11 cellular contexts compared by ENCODE assay signal in the genomic region with DNA sequence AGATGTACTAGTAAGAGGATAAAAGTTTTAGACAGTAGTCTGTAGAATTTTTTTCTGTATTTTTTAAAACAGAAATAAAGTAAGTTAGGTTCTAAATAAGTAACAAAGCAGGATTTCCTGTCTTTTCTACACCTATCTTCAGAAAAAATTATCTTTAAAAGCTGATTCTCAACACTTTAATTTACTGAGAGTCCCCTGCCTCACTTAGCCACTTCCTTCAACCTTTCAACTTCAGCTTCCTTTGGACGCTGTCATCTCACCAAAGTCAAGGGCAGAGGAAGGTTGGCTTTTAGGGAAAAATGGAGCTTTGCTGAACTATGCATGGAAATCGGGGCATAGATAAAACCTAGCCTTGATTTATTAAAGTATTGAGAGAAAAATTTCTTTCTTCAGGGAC. TPM values are rescaled to one million over a fixed set of nuclear protein-coding genes. Genes with fewer than 3 reads are reported as not detected.
DNase-seq lines count a peak whose midpoint lies in the region.
"Had no signal": no experiment of that assay in that cellular context is flagged by ENCODE, and none has a peak within 500 bp of the region (broad histone marks: within the 10 kb centered on the region; RNA-seq: fewer than 3 reads in every experiment).

No MANE protein-coding gene starts in this region.

- no peak overlapping the region for H3K23ac ChIP-seq in trophoblast cell (ENCODE audit: low read length)

- H4K12ac ChIP-seq in trophoblast cell (ENCODE audit: low read depth, low read length), result no peak overlapping the region

- no peak overlapping the region for H3K18ac ChIP-seq in trophoblast cell (ENCODE audit: low read length)

- H3K9me3 ChIP-seq in SJSA1 (replicated peaks), result no peaks in the 10 kb centered on the region
- no peaks in the 10 kb centered on the region for H3K9me3 ChIP-seq in trophoblast cell (ENCODE audit: insufficient read depth, low read depth, low read length)

- H3K4me3 ChIP-seq in SJSA1, result no peak overlapping the region
- no peak overlapping the region for H3K4me3 ChIP-seq in trophoblast cell (ENCODE audit: low read depth, low read length)

- no peak overlapping the region for H2AK5ac ChIP-seq in trophoblast cell (ENCODE audit: low read length)

- H3K4me1 ChIP-seq in SJSA1 (replicated peaks), result peaks cover 48% of the 10 kb centered on the region
- H3K4me1 ChIP-seq in trophoblast cell (ENCODE audit: control insufficient read depth in 1 of 2, insufficient read depth in 2 of 2, low read length in 2 of 2), result peaks cover 2 to 6% of the 10 kb centered on the region in 2 experiments

- peak overlapping the region; percentile 52 for H3K4ac ChIP-seq in trophoblast cell (ENCODE audit: low read depth, low read length)

- H4K8ac ChIP-seq in trophoblast cell (ENCODE audit: low read depth, low read length), result no peak overlapping the region

- H3K4me2 ChIP-seq in trophoblast cell (ENCODE audit: low read length), result no peak overlapping the region

- WGBS in trophoblast cell (ENCODE audit: extremely low coverage, insufficient coverage, insufficient read length), result no CpG with 5 or more reads among the region's 2 CpGs

- H3K79me2 ChIP-seq in trophoblast cell (ENCODE audit: control insufficient read depth, insufficient read depth, low read length, poor library complexity), result peaks cover 11% of the 10 kb centered on the region

- H2BK5ac ChIP-seq in trophoblast cell (ENCODE audit: low read depth, low read length, poor library complexity), result no peak overlapping the region

- H2AFZ ChIP-seq in trophoblast cell (ENCODE audit: insufficient read depth, low read length, poor library complexity), result no peak overlapping the region

- peaks cover 4% of the 10 kb centered on the region for H3K79me1 ChIP-seq in trophoblast cell (ENCODE audit: low read length)

- H3K27ac ChIP-seq in SJSA1, result peak overlapping the region; percentile 67
- peak overlapping the region; percentile 33 for H3K27ac ChIP-seq in trophoblast cell (ENCODE audit: low read depth, low read length)

- no peak overlapping the region for H2BK120ac ChIP-seq in trophoblast cell (ENCODE audit: insufficient read depth, low read length, poor library complexity)

- H3K14ac ChIP-seq in trophoblast cell (ENCODE audit: low read length), result no peak overlapping the region

- peak overlapping the region; percentile 61 for H4K91ac ChIP-seq in trophoblast cell (ENCODE audit: low read depth, low read length)

- no peaks in the 10 kb centered on the region for H3K27me3 ChIP-seq in SJSA1 (replicated peaks)
- H3K27me3 ChIP-seq in trophoblast cell (ENCODE audit: insufficient read depth, low read length), result no peaks in the 10 kb centered on the region

- no peak overlapping the region for H2BK12ac ChIP-seq in trophoblast cell (ENCODE audit: low read length)

- DNase-seq in EL (peak; percentile 28), SJSA1 (ENCODE audit: low read depth in 1 of 2, low spot score in 2 of 2) (no peak), dermis blood vessel endothelial cell (peak; percentile 25), trophoblast cell (no peak), NCI-H128 (lab: John Stamatoyannopoulos, UW; ENCODE audit: unreplicated experiment) (no peak), H4 (ENCODE audit: low spot score) (no peak), AML-193 (lab: John Stamatoyannopoulos, UW) (no peak), iPS-NIHi11 (ENCODE audit: low spot score) (no peak)
- DNase-seq: activated CD4-positive, CD25-positive, alpha-beta regulatory T cell; H7; NCI-H1092 had no signal

- H3K36me3 ChIP-seq in SJSA1 (peaks cover 78% of the 10 kb centered on the region), trophoblast cell (ENCODE audit: control insufficient read depth in 1 of 2, insufficient read depth in 2 of 2, low read length in 2 of 2) (peaks cover 17 to 18% of the 10 kb centered on the region in 2 experiments)

- no peak overlapping the region for H3K9ac ChIP-seq in trophoblast cell (ENCODE audit: low read length)

RNA-seq across cellular contexts. Expression of a gene that starts 44.9 kb away (rescaled TPM):
- 23.1 and 36.3 TPM in 2 replicates for total RNA-seq in SJSA1 (2014; rRNA removed; shearing (Covaris generic))
- 24.5 and 46.0 TPM in 2 replicates for total RNA-seq in dermis blood vessel endothelial cell
- 35.0 and 37.2 TPM in 2 replicates for polyA plus RNA-seq in trophoblast cell (2013)
- 11.7 and 15.8 TPM in 2 replicates for total RNA-seq in H4 (2014; rRNA removed; shearing (Covaris generic))

Comparison
In these comparisons a context has a peak if more than half of its experiments do, and no peak if none do; other contexts are left out.
1. DNase-seq: peak in EL (single experiment) and dermis blood vessel endothelial cell (single experiment); none in SJSA1 (0 of 2), trophoblast cell (0 of 2), NCI-H128 (single experiment), H4 (single experiment), AML-193 (0 of 2) and iPS-NIHi11 (single experiment).